ENCODE assay signal across 10 cellular contexts in genomic region chr10:71753091-71753959, GRCh38. TPM values are rescaled to one million over a fixed set of nuclear protein-coding genes. Genes with fewer than 3 reads are reported as not detected.
DNase-seq lines count a peak whose midpoint lies in the region; ATAC-seq and TF ChIP-seq lines count a peak whose summit lies in the region.
"Had no signal": no experiment of that assay in that cellular context is flagged by ENCODE, and none has a peak within 500 bp of the region (broad histone marks: within the 10 kb centered on the region; RNA-seq: fewer than 3 reads in every experiment).

No MANE protein-coding gene starts in this region.

- H2AFZ ChIP-seq in GM23338: no peak overlapping the region

- H3K4me2 ChIP-seq in GM23338: no peak overlapping the region

- H3K27ac Mint-ChIP-seq in GM23338: peak overlapping the region; percentile 81; the same call in 1 of the 2 replicates

- H3K4me1 Mint-ChIP-seq in GM23338: peaks cover 34% of the 10 kb centered on the region

- peaks cover 6% of the 10 kb centered on the region; the same call in 1 of the 2 replicates for H3K4me1 ChIP-seq in GM23338 (ENCODE audit: insufficient read depth)

- H4K20me1 ChIP-seq in GM23338 (replicated peaks; ENCODE audit: insufficient read depth): no peaks in the 10 kb centered on the region

- no peaks in the 10 kb centered on the region for H3K79me2 ChIP-seq in GM23338 (replicated peaks; ENCODE audit: insufficient read depth)

- H3K4me3 Mint-ChIP-seq in GM23338: no peak overlapping the region

- H3K27me3 ChIP-seq in GM23338 (ENCODE audit: insufficient read depth): no peaks in the 10 kb centered on the region

- TF ChIP-seq CTCF in GM23338 (conservative IDR thresholded peaks at IDR 0.05; ENCODE audit: low read depth in 2 of 2) (no peak), retinal pigment epithelial cell (conservative IDR thresholded peaks at IDR 0.05; ENCODE audit: low read depth, low read length) (peak; percentile 8)

- H3K27ac ChIP-seq in GM23338 (ENCODE audit: low read depth): no peak overlapping the region

- H3K36me3 ChIP-seq in GM23338 (ENCODE audit: insufficient read depth): no peaks in the 10 kb centered on the region

- ATAC-seq in GM23338: no peak
- ATAC-seq in HG03135 (IDR thresholded peaks at IDR 0.05; ENCODE audit: unreplicated experiment): no peak
- no peak for ATAC-seq in HG03439 (IDR thresholded peaks at IDR 0.05; ENCODE audit: unreplicated experiment)

- peaks cover 16% of the 10 kb centered on the region for H3K27me3 Mint-ChIP-seq in GM23338 (ENCODE audit: insufficient read depth, low read depth, poor library complexity)

- no peaks in the 10 kb centered on the region for H3K36me3 Mint-ChIP-seq in GM23338 (ENCODE audit: low read depth)

- no peaks in the 10 kb centered on the region for H3K9me2 ChIP-seq in GM23338 (ENCODE audit: insufficient read depth)

- no peaks in the 10 kb centered on the region for H3K9me3 Mint-ChIP-seq in GM23338

- intact Hi-C loops in head of caudate nucleus (cut with DNase I): no loop called here

- no peak for DNase-seq in GM23338 (ENCODE audit: low spot score)
- DNase-seq in SIG-M5 treated with dmso at 0.1 percent for 504 hours (lab: John Stamatoyannopoulos, UW; ENCODE audit: unreplicated experiment): peak; percentile 96
- peak in 28 of 42 donors; percentile 21 to 79 (median 50) for DNase-seq in head of caudate nucleus
- no peak for DNase-seq in retinal pigment epithelial cell (ENCODE audit: low read depth)
- no peak for DNase-seq in NCI-H446 (lab: John Stamatoyannopoulos, UW)
- no peak for DNase-seq in effector CD8-positive, alpha-beta T cell (lab: John Stamatoyannopoulos, UW)
- DNase-seq: activated CD4-positive, alpha-beta T cell treated with anti-CD3 and anti-CD28 coated beads, Interleukin-2, amount 50 U/mL, for 1 hour; mesendoderm had no signal

- H3F3A ChIP-seq in GM23338 (replicated peaks; ENCODE audit: low read depth): no peaks in the 10 kb centered on the region

- H3K4me3 ChIP-seq in GM23338 (no peak overlapping the region), retinal pigment epithelial cell (ENCODE audit: low read length) (no peak overlapping the region)

TF ChIP-seq in GM23338, 12 proteins besides CTCF, POLR2A, EP300 and RAD21:
- TF ChIP-seq NANOG (IDR thresholded peaks at IDR 0.05; ENCODE audit: borderline replicate concordance) (no peak), POLR2AphosphoS5 (IDR thresholded peaks at IDR 0.05; ENCODE audit: low read depth) (no peak), REST (IDR thresholded peaks at IDR 0.05; ENCODE audit: unreplicated experiment) (peak; percentile 11), STAT1 (IDR thresholded peaks at IDR 0.05; ENCODE audit: unreplicated experiment) (no peak), EZH2 (IDR thresholded peaks at IDR 0.05; ENCODE audit: low read depth, unreplicated experiment) (no peak), EZH2phosphoT487 (IDR thresholded peaks at IDR 0.05; ENCODE audit: unreplicated experiment) (no peak), JUNB (IDR thresholded peaks at IDR 0.05; ENCODE audit: unreplicated experiment) (no peak), ZNF331 (CRISPR knock-in tag; IDR thresholded peaks at IDR 0.05; ENCODE audit: low read depth) (no peak), ZNF114 (CRISPR knock-in tag; IDR thresholded peaks at IDR 0.05) (no peak)
TF ChIP-seq in GM23338: peak in this region for 1.

RNA-seq across cellular contexts. Expression of gene VSIR, which starts 20.0 kb away (rescaled TPM):
- total RNA-seq in GM23338 (2014; rRNA removed; shearing (Covaris generic)): 0.04 and 0.10 TPM in 2 replicates
- 0.74 TPM in 1 of 2 replicates, not detected in the other for polyA plus RNA-seq in GM23338 (2016; fragmentation: Nextera tagmentation; extraction: Ambion mirVana)

RNA-seq across cellular contexts. Expression of gene C10orf105, which starts 33.7 kb away (rescaled TPM):
- 0.17 and 0.19 TPM in 2 replicates for total RNA-seq in GM23338 (2014; rRNA removed; shearing (Covaris generic))
- polyA plus RNA-seq in GM23338 (2016; fragmentation: Nextera tagmentation; extraction: Ambion mirVana): 0.15 and 0.19 TPM in 2 replicates

Comparison
In these comparisons a context has a peak if more than half of its experiments do, and no peak if none do; other contexts are left out.
1. DNase-seq: peak in SIG-M5 treated with dmso at 0.1 percent for 504 hours (single experiment) and head of caudate nucleus (28 of 42); none in GM23338 (single experiment), retinal pigment epithelial cell (single experiment), NCI-H446 (0 of 2) and effector CD8-positive, alpha-beta T cell (single experiment).